In genomic region chr15:99732268-99732641, GRCh38 we compare ENCODE assay signal across 8 cellular contexts. TPM values are rescaled to one million over a fixed set of nuclear protein-coding genes. Genes with fewer than 3 reads are reported as not detected.
DNase-seq lines count a peak whose midpoint lies in the region; ATAC-seq and TF ChIP-seq lines count a peak whose summit lies in the region.

No MANE protein-coding gene starts in this region.

- H3K4me3 ChIP-seq in LNCaP clone FGC (ENCODE audit: low read depth, low read length) (peak overlapping the region; percentile 71), mucosa of rectum (ENCODE audit: low read length in 2 of 2) (peak overlapping the region; percentile 71 to 83)

- peaks cover 5 to 15% of the 10 kb centered on the region in 2 donors for H3K36me3 ChIP-seq in mucosa of rectum (ENCODE audit: control insufficient read depth in 2 of 2, insufficient read depth in 2 of 2, low read length in 2 of 2)

- H3K27me3 ChIP-seq in mucosa of rectum (ENCODE audit: control insufficient read depth in 2 of 2, insufficient read depth in 2 of 2, low read length in 2 of 2) = no peaks in the 10 kb centered on the region

- TF ChIP-seq CTCF in LNCaP clone FGC (IDR thresholded peaks at IDR 0.05; ENCODE audit: control insufficient read depth, extremely low read depth, insufficient read depth) = no peak

- peaks cover 0 to 5% of the 10 kb centered on the region in 2 donors for H3K4me1 ChIP-seq in mucosa of rectum (ENCODE audit: control insufficient read depth in 2 of 2, insufficient read depth in 2 of 2, low read length in 2 of 2)

- H3K9ac ChIP-seq in mucosa of rectum (ENCODE audit: low read depth in 1 of 2, low read length in 2 of 2) = peak overlapping the region; percentile 54 to 86

- no peaks in the 10 kb centered on the region for H3K9me3 ChIP-seq in mucosa of rectum (ENCODE audit: control insufficient read depth in 2 of 2, low read length in 2 of 2)

- peak overlapping the region; percentile 62 to 73 for H3K27ac ChIP-seq in mucosa of rectum (ENCODE audit: low read depth in 2 of 2, low read length in 2 of 2)

- no peak for ATAC-seq in HG02938 (IDR thresholded peaks at IDR 0.05; ENCODE audit: unreplicated experiment)
- no peak for ATAC-seq in GM21367 (IDR thresholded peaks at IDR 0.05; ENCODE audit: unreplicated experiment)
- ATAC-seq in HG02678 (IDR thresholded peaks at IDR 0.05; ENCODE audit: unreplicated experiment) = no peak

- DNase-seq in AG08395 (ENCODE audit: low spot score) = peak; percentile 14
- DNase-seq in LNCaP clone FGC (ENCODE audit: low read depth) = no peak
- peak; percentile 26 for DNase-seq in dermis blood vessel endothelial cell
- DNase-seq in OCI-M1 (lab: John Stamatoyannopoulos, UW) = no peak

RNA-seq across cellular contexts. Expression of gene LYSMD4, which starts 1.0 kb away (rescaled TPM):
- 8.6 and 9.7 TPM in 2 replicates for total RNA-seq in dermis blood vessel endothelial cell

Comparison
In these comparisons a context has a peak if more than half of its experiments do, and no peak if none do; other contexts are left out.
1. DNase-seq: peak in AG08395 (single experiment) and dermis blood vessel endothelial cell (single experiment); none in LNCaP clone FGC (single experiment) and OCI-M1 (single experiment).